ENCODE assay signal across 7 cellular contexts in genomic region chr20:63741676-63742380, GRCh38. TPM values are rescaled to one million over a fixed set of nuclear protein-coding genes. Genes with fewer than 3 reads are reported as not detected.
DNase-seq lines count a peak whose midpoint lies in the region; ATAC-seq, FAIRE-seq and TF ChIP-seq lines count a peak whose summit lies in the region.
"Had no signal": no experiment of that assay in that cellular context is flagged by ENCODE, and none has a peak within 500 bp of the region (broad histone marks: within the 10 kb centered on the region; RNA-seq: fewer than 3 reads in every experiment).

No MANE protein-coding gene starts in this region.

- no peak for TF ChIP-seq CTCF in 22Rv1 (IDR thresholded peaks at IDR 0.05)
- TF ChIP-seq CTCF in RWPE1 (conservative IDR thresholded peaks at IDR 0.05; ENCODE audit: low read depth): no peak
- TF ChIP-seq CTCF in kidney (IDR thresholded peaks at IDR 0.05; ENCODE audit: borderline replicate concordance, extremely low read depth, insufficient read depth): no peak

- POLR2A ChIA-PET in RWPE1 (lab: Yijun Ruan, JAX; ENCODE audit: low non-redundant PET): interaction anchor here (0.5 to 1.2 kb wide), 3 partner anchors 34 to 196 kb away, joined by 3 to 5 read pairs (median 3); partner anchors contain the start of genes ARFRP1 and ZGPAT

- DNase-seq in RWPE1 (ENCODE audit: low spot score) (no peak), kidney (peak; percentile 76), T1000 (lab: John Stamatoyannopoulos, UW) (no peak)

- intact Hi-C loops in kidney (cut with DNase I): no loop called here

- H3K27ac ChIP-seq in 22Rv1: peak overlapping the region; percentile 98
- H3K27ac ChIP-seq in RWPE1: peak overlapping the region; percentile 99
- peak overlapping the region; percentile 89 to 92 for H3K27ac ChIP-seq in kidney (ENCODE audit: low read depth in 2 of 2, low read length in 2 of 2)

- H3K4me3 ChIP-seq in kidney (ENCODE audit: low read length in 2 of 2): peak overlapping the region; percentile 60 to 71

- peaks cover 5 to 16% of the 10 kb centered on the region in 2 donors for H3K4me1 ChIP-seq in kidney (ENCODE audit: control insufficient read depth in 1 of 2, insufficient read depth in 1 of 2, low read depth in 1 of 2, low read length in 2 of 2)

- H3K36me3 ChIP-seq in kidney (ENCODE audit: control insufficient read depth in 1 of 2, insufficient read depth in 2 of 2, low read length in 2 of 2): peaks cover 2 to 13% of the 10 kb centered on the region in 2 donors

- peak overlapping the region; percentile 32 to 40 for H3K9ac ChIP-seq in kidney (ENCODE audit: low read length in 2 of 2)

- CTCF ChIA-PET in RWPE1 (lab: Yijun Ruan, JAX): interaction anchor here (0.6 to 1.3 kb wide), 6 partner anchors 10 to 297 kb away, joined by 3 to 4 read pairs (median 3); partner anchors contain the start of gene ARFRP1

- no peak for FAIRE-seq in kidney (lab: Jason Lieb, UNC)

- no peak for ATAC-seq in HG02678 (IDR thresholded peaks at IDR 0.05; ENCODE audit: unreplicated experiment)
- no peak for ATAC-seq in GM19328 (IDR thresholded peaks at IDR 0.05; ENCODE audit: unreplicated experiment)

- H3K9me3 ChIP-seq in kidney (ENCODE audit: control insufficient read depth in 1 of 2, low read length in 2 of 2): no peaks in the 10 kb centered on the region

RNA-seq across cellular contexts. Expression of gene SLC2A4RG, which starts 2.3 kb away (rescaled TPM):
- total RNA-seq in kidney: 154 TPM
- 171 TPM for polyA plus RNA-seq in kidney (ENCODE audit: insufficient read depth, low read depth, low replicate concordance)

RNA-seq across cellular contexts. Expression of gene LIME1, which starts 5.4 kb away (rescaled TPM):
- 12.1 TPM for total RNA-seq in kidney
- 114 TPM for polyA plus RNA-seq in kidney (ENCODE audit: insufficient read depth, low read depth, low replicate concordance)

RNA-seq across cellular contexts. Expression of gene ZGPAT, which starts 34.0 kb away (rescaled TPM):
- 30.5 TPM for total RNA-seq in kidney
- 39.6 TPM for polyA plus RNA-seq in kidney (ENCODE audit: insufficient read depth, low read depth, low replicate concordance)

RNA-seq across cellular contexts. Expression of gene ARFRP1, which starts 34.1 kb away (rescaled TPM):
- 71.2 TPM for total RNA-seq in kidney
- polyA plus RNA-seq in kidney (ENCODE audit: insufficient read depth, low read depth, low replicate concordance): 60.6 TPM

RNA-seq across cellular contexts. Expression of gene TNFRSF6B, which starts 45.4 kb away (rescaled TPM):
- total RNA-seq in kidney: 64.5 TPM
- polyA plus RNA-seq in kidney (ENCODE audit: insufficient read depth, low read depth, low replicate concordance): 2.4 TPM
- total RNA-seq: T-helper 2 cell treated with Interferon-gamma antibody and Interleukin-4, amounts not matched to agents 100 ng/mL and 5 ng/mL, for 36 hours had no signal
